Comparison of ENCODE assay signal across 20 cellular contexts in genomic region chr1:44086722-44087474, GRCh38.
A peak's percentile ranks its signal among the peaks of the same experiment; 100 is the strongest.
DNase-seq lines count a peak whose midpoint lies in the region; ATAC-seq lines count a peak whose summit lies in the region.
"Had no signal": no experiment of that assay in that cellular context is flagged by ENCODE, and none has a peak within 500 bp of the region (broad histone marks: within the 10 kb centered on the region; RNA-seq: fewer than 3 reads in every experiment).

No MANE protein-coding gene starts in this region.

- DNase-seq in DMS79 treated with DMSO at 0.1 percent for 48 hours (lab: John Stamatoyannopoulos, UW) (peak; percentile 98), NCI-H187 (lab: John Stamatoyannopoulos, UW) (peak; percentile 8 to 46), NCI-H524 (lab: John Stamatoyannopoulos, UW) (peak; percentile 53 to 64), left kidney (ENCODE audit: low read depth, low spot score) (peak; percentile 76), SHP77 (lab: John Stamatoyannopoulos, UW) (no peak)
- DNase-seq: activated CD4-positive, alpha-beta T cell treated with anti-CD3 and anti-CD28 coated beads, Interleukin-2, amount 10 ng/mL, durations not matched to agents 24 days and 14 days; activated naive CD4-positive, alpha-beta T cell treated with Interleukin-2 at 50 U/mL for 16 hours; activated T-cell treated with anti-CD3 and anti-CD28 coated beads, Interleukin-2, amount 50 U/mL, for 4 hours; adrenal gland; colonic mucosa; effector memory CD8-positive, alpha-beta T cell; esophagus squamous epithelium; NCI-H1048; NCI-H526 treated with DMSO at 0.1 percent for 48 hours; posterior cingulate gyrus; sigmoid colon; stimulated activated CD4-positive, alpha-beta T cell treated with anti-CD3 and anti-CD28 coated beads, Interleukin-15, amount 100 ng/mL, for 24 hours; WERI-Rb-1 had no signal

- ATAC-seq in GM19324 (IDR thresholded peaks at IDR 0.05; ENCODE audit: low FRiP score, unreplicated experiment) (no peak), GM21367 (IDR thresholded peaks at IDR 0.05; ENCODE audit: unreplicated experiment) (no peak)
- ATAC-seq: activated T-cell treated with anti-CD3 and anti-CD28 coated beads, Interleukin-2, amount 50 U/mL, for 4 hours; effector memory CD8-positive, alpha-beta T cell had no signal

Comparison
In these comparisons a context has a peak if more than half of its experiments do, and no peak if none do; other contexts are left out.
1. DNase-seq: peak in DMS79 treated with DMSO at 0.1 percent for 48 hours (single experiment), NCI-H187 (2 of 2), NCI-H524 (2 of 2) and left kidney (single experiment); none in SHP77 (0 of 2).